In genomic region chr5:170277953-170278352, GRCh38 we compare ENCODE assay signal across 14 cellular contexts. TPM values are rescaled to one million over a fixed set of nuclear protein-coding genes. Genes with fewer than 3 reads are reported as not detected.
DNase-seq lines count a peak whose midpoint lies in the region; ATAC-seq and TF ChIP-seq lines count a peak whose summit lies in the region.
"Had no signal": no experiment of that assay in that cellular context is flagged by ENCODE, and none has a peak within 500 bp of the region (broad histone marks: within the 10 kb centered on the region; RNA-seq: fewer than 3 reads in every experiment).

No MANE protein-coding gene starts in this region.

- WGBS in aorta, 2 donors, result 71 to 72% methylated on average over 5 of the region's 5 CpGs

- no peaks in the 10 kb centered on the region for H3K9me3 Mint-ChIP-seq in T-helper 2 cell treated with Interferon-gamma antibody and Interleukin-4, amounts not matched to agents 5 μg/mL and 100 μg/mL, for 36 hours
- no peaks in the 10 kb centered on the region for H3K9me3 Mint-ChIP-seq in effector memory CD8-positive, alpha-beta T cell

- peak overlapping the region; percentile 83 for H3K4me3 Mint-ChIP-seq in T-helper 2 cell treated with Interferon-gamma antibody and Interleukin-4, amounts not matched to agents 5 μg/mL and 100 μg/mL, for 36 hours
- H3K4me3 Mint-ChIP-seq in effector memory CD8-positive, alpha-beta T cell, result peak overlapping the region; percentile 80 to 86
- H3K4me3 Mint-ChIP-seq: nephron had no signal

- H3K27ac ChIP-seq in upper lobe of right lung (peak overlapping the region; percentile 32), aorta (ENCODE audit: low read depth in 1 of 2, low read length in 2 of 2) (no peak overlapping the region)
- H3K27ac ChIP-seq: C4-2B, RWPE1 had no signal

- intact Hi-C loops in upper lobe of right lung (cut with DNase I) (no loop called here), aorta (cut with DNase I) (loop anchor here in 1 of 2 donors (10.0 kb wide), 2 partner anchors 67 to 357 kb away; no protein-coding TSS in a partner anchor)

- no peaks in the 10 kb centered on the region for H3K27me3 Mint-ChIP-seq in T-helper 2 cell treated with Interferon-gamma antibody and Interleukin-4, amounts not matched to agents 5 μg/mL and 100 μg/mL, for 36 hours (ENCODE audit: low read depth)
- H3K27me3 Mint-ChIP-seq in effector memory CD8-positive, alpha-beta T cell, result no peaks in the 10 kb centered on the region

- no peak for ATAC-seq in effector memory CD8-positive, alpha-beta T cell (replicated peaks)
- ATAC-seq in upper lobe of right lung, result peak; percentile 62
- no peak for ATAC-seq in aorta (ENCODE audit: low FRiP score)

- H3K4me3 ChIP-seq in upper lobe of right lung (no peak overlapping the region), aorta (ENCODE audit: low read length in 2 of 2) (no peak overlapping the region), MG63 (no peak overlapping the region)

- peaks cover 24% of the 10 kb centered on the region for H3K36me3 ChIP-seq in upper lobe of right lung
- H3K36me3 ChIP-seq in aorta (ENCODE audit: control insufficient read depth in 1 of 2, insufficient read depth in 2 of 2, low read length in 1 of 2), result no peaks in the 10 kb centered on the region
- H3K36me3 ChIP-seq in MG63, result no peaks in the 10 kb centered on the region

- peaks cover 82% of the 10 kb centered on the region for H3K36me3 Mint-ChIP-seq in T-helper 2 cell treated with Interferon-gamma antibody and Interleukin-4, amounts not matched to agents 5 μg/mL and 100 μg/mL, for 36 hours (ENCODE audit: low read depth)
- peaks cover 96% of the 10 kb centered on the region for H3K36me3 Mint-ChIP-seq in effector memory CD8-positive, alpha-beta T cell (ENCODE audit: insufficient read depth)

- H3K27me3 ChIP-seq in upper lobe of right lung (no peaks in the 10 kb centered on the region), aorta (ENCODE audit: control insufficient read depth in 1 of 2, insufficient read depth in 2 of 2, low read length in 1 of 2) (no peaks in the 10 kb centered on the region), MG63 (peaks cover 4% of the 10 kb centered on the region)

- peak overlapping the region; percentile 90 for H3K27ac Mint-ChIP-seq in T-helper 2 cell treated with Interferon-gamma antibody and Interleukin-4, amounts not matched to agents 5 μg/mL and 100 μg/mL, for 36 hours
- peak overlapping the region; percentile 88 to 97 for H3K27ac Mint-ChIP-seq in effector memory CD8-positive, alpha-beta T cell
- H3K27ac Mint-ChIP-seq: nephron had no signal

- H3K9me3 ChIP-seq in upper lobe of right lung (no peaks in the 10 kb centered on the region), aorta (ENCODE audit: control insufficient read depth, low read length) (no peaks in the 10 kb centered on the region), MG63 (no peaks in the 10 kb centered on the region)

- peak in 4 of 6 experiments; percentile 29 to 40 (median 38) for DNase-seq in stimulated activated naive CD4-positive, alpha-beta T cell (lab: John Stamatoyannopoulos, UW)
- DNase-seq in stimulated activated naive CD4-positive, alpha-beta T cell treated with Interleukin-2 at 50 U/mL for 16 hours (lab: John Stamatoyannopoulos, UW), result no peak
- DNase-seq in T-helper 2 cell treated with Interferon-gamma antibody and Interleukin-4, amounts not matched to agents 5 μg/mL and 100 μg/mL, for 36 hours (ENCODE audit: low spot score), result no peak
- DNase-seq in effector memory CD8-positive, alpha-beta T cell, result no peak
- DNase-seq in upper lobe of right lung, result no peak
- DNase-seq in aorta, result no peak
- DNase-seq in MG63, result no peak
- DNase-seq in EL, result no peak
- DNase-seq: NCI-H2081 had no signal

- peaks cover 51% of the 10 kb centered on the region for H3K4me1 ChIP-seq in upper lobe of right lung
- H3K4me1 ChIP-seq in aorta (ENCODE audit: control insufficient read depth in 1 of 2, insufficient read depth in 2 of 2, low read length in 2 of 2), result no peaks in the 10 kb centered on the region

- no peak for TF ChIP-seq CTCF in upper lobe of right lung (IDR thresholded peaks at IDR 0.05)

- peaks cover 87% of the 10 kb centered on the region for H3K4me1 Mint-ChIP-seq in T-helper 2 cell treated with Interferon-gamma antibody and Interleukin-4, amounts not matched to agents 5 μg/mL and 100 μg/mL, for 36 hours (ENCODE audit: low read depth)
- peaks cover 87 to 88% of the 10 kb centered on the region in 2 donors for H3K4me1 Mint-ChIP-seq in effector memory CD8-positive, alpha-beta T cell (ENCODE audit: low read depth in 2 of 2)
- H3K4me1 Mint-ChIP-seq: nephron had no signal

RNA-seq across cellular contexts. Expression of gene LCP2, which starts 19.6 kb away (rescaled TPM):
- total RNA-seq in upper lobe of right lung (83.1 TPM), aorta (10 to 100 TPM; 25.7 to 58.8 TPM)
- 10 to 100 TPM in 1 of 2 donors, 1 to 10 TPM in 1; 2.1 to 16.9 TPM for polyA plus RNA-seq in aorta
- not detected in 2 replicates for total RNA-seq in MG63 (2014; rRNA removed; shearing (Covaris generic); ENCODE audit: low replicate concordance)
- total RNA-seq: fibroblast of villous mesenchyme had no signal
- polyA plus RNA-seq: keratinocyte had no signal

RNA-seq across cellular contexts. Expression of gene C5orf58, which starts 45.2 kb away (rescaled TPM):
- total RNA-seq in upper lobe of right lung (not detected), aorta (not detected)
- not detected for polyA plus RNA-seq in aorta
- total RNA-seq in MG63 (2014; rRNA removed; shearing (Covaris generic); ENCODE audit: low replicate concordance), result not detected in 2 replicates
- total RNA-seq: fibroblast of villous mesenchyme had no signal
- polyA plus RNA-seq: keratinocyte had no signal

Comparison
In these comparisons a context has a peak if more than half of its experiments do, and no peak if none do; other contexts are left out.
1. DNase-seq: peak in stimulated activated naive CD4-positive, alpha-beta T cell (4 of 6); none in stimulated activated naive CD4-positive, alpha-beta T cell treated with Interleukin-2 at 50 U/mL for 16 hours (single experiment), T-helper 2 cell treated with Interferon-gamma antibody and Interleukin-4, amounts not matched to agents 5 μg/mL and 100 μg/mL, for 36 hours (single experiment), effector memory CD8-positive, alpha-beta T cell (0 of 3), upper lobe of right lung (single experiment), aorta (0 of 2), MG63 (single experiment) and EL (single experiment).
2. RNA of gene LCP2, which starts 19.6 kb away (total RNA-seq): 83.1 TPM in upper lobe of right lung (single experiment) and 25.7 to 58.8 TPM in aorta; not detected in MG63; every median in the first group is over 10 times any median in the second.